ENCODE assay signal across 25 cellular contexts in genomic region chr4:54541426-54542118, GRCh38.
DNase-seq lines count a peak whose midpoint lies in the region; ATAC-seq, FAIRE-seq and TF ChIP-seq lines count a peak whose summit lies in the region.
"Had no signal": no experiment of that assay in that cellular context is flagged by ENCODE, and none has a peak within 500 bp of the region (broad histone marks: within the 10 kb centered on the region; RNA-seq: fewer than 3 reads in every experiment).

No MANE protein-coding gene starts in this region.

- H3K27me3 ChIP-seq in SK-N-SH (ENCODE audit: insufficient read depth) (no peaks in the 10 kb centered on the region), K562 (ENCODE audit: control insufficient read depth in 2 of 2, insufficient read depth in 2 of 2, low read length in 2 of 2) (no peaks in the 10 kb centered on the region)
- H3K27me3 ChIP-seq: esophagus muscularis mucosa, MG63, transverse colon had no signal

- TF ChIP-seq EP300 in SK-N-SH (IDR thresholded peaks at IDR 0.05; ENCODE audit: borderline replicate concordance in 1 of 2, low read depth in 1 of 2, low read length in 1 of 2), result 0 out of 4 replicates have a peak, but pooled peaks of 1 of the 2 experiments have one; percentile 38
- no peak; the same call in 1 of the 2 replicates for TF ChIP-seq EP300 in K562 (IDR thresholded peaks at IDR 0.05; ENCODE audit: low read length)

- H2AFZ ChIP-seq in SK-N-SH (ENCODE audit: low read depth) (no peak overlapping the region; the same call in 1 of the 2 replicates), K562 (ENCODE audit: low read depth, low read length) (peak overlapping the region; percentile 66)

- H3K4me2 ChIP-seq in SK-N-SH (0 out of 2 replicates have a peak overlapping the region, but pooled peaks have one; percentile 17), K562 (ENCODE audit: insufficient read depth, low read length) (peak overlapping the region; percentile 48)

- H4K20me1 ChIP-seq in SK-N-SH (ENCODE audit: insufficient read depth), result no peaks in the 10 kb centered on the region
- H4K20me1 ChIP-seq in K562 (replicated peaks; ENCODE audit: control insufficient read depth, insufficient read depth, low read length), result no peaks in the 10 kb centered on the region

- POLR2A ChIA-PET in SK-N-SH (lab: Yijun Ruan, JAX), result interaction anchor here (1.1 kb wide), 1 partner anchor 16 kb away, joined by 3 read pairs; no protein-coding TSS in a partner anchor
- POLR2A ChIA-PET in K562 (lab: Yijun Ruan, JAX), result interaction anchor here (0.7 to 1.5 kb wide), 2 partner anchors 23 to 633 kb away, joined by 3 to 4 read pairs; no protein-coding TSS in a partner anchor

- no peaks in the 10 kb centered on the region for H3F3A ChIP-seq in SK-N-SH (replicated peaks; ENCODE audit: insufficient read depth)

- TF ChIP-seq CTCF in SK-N-SH (IDR thresholded peaks at IDR 0.05) (no peak), K562 (IDR thresholded peaks at IDR 0.05 in 2 of 3, conservative IDR thresholded peaks at IDR 0.05 in 1 of 3; ENCODE audit: insufficient read depth in 2 of 3, low read depth in 1 of 3, low read length in 3 of 3) (no peak)

- peaks cover 13 to 22% of the 10 kb centered on the region in 2 experiments; a peak in 2 of 4 replicates for H3K4me1 ChIP-seq in SK-N-SH (ENCODE audit: control insufficient read depth in 1 of 2, insufficient read depth in 2 of 2, low read depth in 1 of 2, low read length in 1 of 2)
- H3K4me1 ChIP-seq in K562 (replicated peaks in 1 of 2; ENCODE audit: control insufficient read depth in 2 of 2, insufficient read depth in 2 of 2, low read length in 2 of 2), result peaks cover 19 to 32% of the 10 kb centered on the region in 2 experiments
- H3K4me1 ChIP-seq: psoas muscle had no signal

- WGBS in SK-N-SH (ENCODE audit: low lambda C conversion rate), result 65% methylated on average over 9 of the region's 10 CpGs
- 6% methylated on average over 10 of the region's 10 CpGs for WGBS in K562 (ENCODE audit: insufficient coverage, low coverage, missing lambda C conversion rate)

- FAIRE-seq in K562 (lab: Jason Lieb, UNC), result peak; percentile 79
- FAIRE-seq: small intestine had no signal

- H3K9me2 ChIP-seq in SK-N-SH, result no peaks in the 10 kb centered on the region

- peak overlapping the region in 1 of 2 experiments; percentile 68; a peak in 2 of 4 replicates for H3K27ac ChIP-seq in SK-N-SH (ENCODE audit: low read depth in 2 of 2, low read length in 1 of 2)
- no peak overlapping the region for H3K27ac ChIP-seq in K562 (ENCODE audit: extremely low read depth, low read depth, low read length)
- H3K27ac ChIP-seq: 22Rv1, esophagus muscularis mucosa, HL-60, psoas muscle, transverse colon had no signal

- no peak for TF ChIP-seq RAD21 in SK-N-SH (IDR thresholded peaks at IDR 0.05; ENCODE audit: low read length)
- no peak for TF ChIP-seq RAD21 in K562 (CRISPR knock-in tag; conservative IDR thresholded peaks at IDR 0.05 in 1 of 2, IDR thresholded peaks at IDR 0.05 in 1 of 2)

- H3K9ac ChIP-seq in SK-N-SH (peak overlapping the region; percentile 11; the same call in 1 of the 2 replicates), K562 (ENCODE audit: insufficient read depth in 1 of 2, low read depth in 2 of 2, low read length in 2 of 2) (no peak overlapping the region)

- CTCF ChIA-PET in SK-N-SH (lab: Yijun Ruan, JAX) (interaction anchor here (0.9 kb wide), 1 partner anchor 12 kb away, joined by 3 read pairs; no protein-coding TSS in a partner anchor), K562 (lab: Yijun Ruan, JAX; ENCODE audit: low intra/inter-chr PET ratio) (no interaction called here)

- DNase-seq in SK-N-SH (no peak), K562 (ENCODE audit: extremely low read depth in 1 of 4, low spot score in 3 of 4) (peak; percentile 45 to 76 (median 50)), islet precursor cell (peak; percentile 57), SK-N-DZ (ENCODE audit: low spot score) (no peak)
- DNase-seq in effector CD4-positive, alpha-beta T cell, result no peak
- DNase-seq: activated CD4-positive, alpha-beta T cell treated with anti-CD3 and anti-CD28 coated beads, Interleukin-2, amount 10 ng/mL, durations not matched to agents 7 days and 5 days; C1 segment of cervical spinal cord; MG63; midbrain; NCI-H1436; NCI-H2171; nephron progenitor cell; psoas muscle; small intestine; stimulated activated CD4-positive, alpha-beta T cell treated with anti-CD3 and anti-CD28 coated beads, Interleukin-4, amount 100 ng/mL, for 24 hours; stimulated activated naive CD8-positive, alpha-beta T cell treated with anti-CD3 and anti-CD28 coated beads, Interleukin-15, amount 100 ng/mL, for 72 hours; transverse colon had no signal

- H3K9me1 ChIP-seq in K562 (ENCODE audit: control insufficient read depth, insufficient read depth, low read length), result no peaks in the 10 kb centered on the region

- BruUV-seq in K562 (replicated peaks; lab: Mats Ljungman, UMichigan), result no TSS peak

- ATAC-seq in SK-N-SH treated with all-trans-retinoic acid at 6 μM for 48 hours (no peak), K562 (peak; percentile 72), GM19467 (IDR thresholded peaks at IDR 0.05; ENCODE audit: unreplicated experiment) (no peak), HG03159 (IDR thresholded peaks at IDR 0.05; ENCODE audit: unreplicated experiment) (no peak)
- ATAC-seq: left lobe of liver; psoas muscle; Right ventricle myocardium inferior; stimulated activated naive CD8-positive, alpha-beta T cell treated with anti-CD3 and anti-CD28 coated beads, Interleukin-15, amount 100 ng/mL, for 72 hours had no signal

- no peak overlapping the region for H3K4me3 ChIP-seq in SK-N-SH (ENCODE audit: low read depth in 2 of 2, low read length in 1 of 2)
- no peak overlapping the region for H3K4me3 ChIP-seq in K562
- H3K4me3 ChIP-seq: esophagus muscularis mucosa, MG63, psoas muscle, transverse colon had no signal

- no peaks in the 10 kb centered on the region for H3K36me3 ChIP-seq in SK-N-SH (replicated peaks in 1 of 2; ENCODE audit: control insufficient read depth in 1 of 2, insufficient read depth in 2 of 2, low read length in 1 of 2)
- no peaks in the 10 kb centered on the region for H3K36me3 ChIP-seq in K562 (ENCODE audit: control insufficient read depth, insufficient read depth, low read length)
- H3K36me3 ChIP-seq: esophagus muscularis mucosa, MG63, transverse colon had no signal

- in situ Hi-C loops in K562 (cut with MboI), result no loop called here

- intact Hi-C loops in K562 (cut with micrococcal nuclease), result no loop called here

- no peak for TF ChIP-seq POLR2A in K562 (conservative IDR thresholded peaks at IDR 0.05)

- H3K9me3 ChIP-seq in SK-N-SH, result no peaks in the 10 kb centered on the region
- H3K9me3 ChIP-seq in K562 (replicated peaks; ENCODE audit: control insufficient read depth, insufficient read depth, low read depth, low read length), result no peaks in the 10 kb centered on the region
- H3K9me3 ChIP-seq: esophagus muscularis mucosa, MG63, psoas muscle, transverse colon had no signal

- H3K79me2 ChIP-seq in SK-N-SH (ENCODE audit: insufficient read depth) (no peaks in the 10 kb centered on the region), K562 (ENCODE audit: control insufficient read depth, insufficient read depth, low read length) (no peaks in the 10 kb centered on the region)

TF ChIP-seq in SK-N-SH, 30 proteins besides CTCF, POLR2A, EP300 and RAD21:
- 0 out of 2 replicates have a peak, but pooled peaks have one; percentile 29 for TF ChIP-seq TEAD4 (IDR thresholded peaks at IDR 0.05; ENCODE audit: borderline replicate concordance, insufficient read depth)
- TF ChIP-seq SMC3 (IDR thresholded peaks at IDR 0.05; ENCODE audit: low read depth, low read length), result no peak

TF ChIP-seq in SK-N-SH treated with all-trans-retinoic acid at 6 μM for 48 hours, 23 proteins besides CTCF, POLR2A, EP300 and RAD21:
- TF ChIP-seq TOX (CRISPR knock-in tag; IDR thresholded peaks at IDR 0.05; ENCODE audit: borderline replicate concordance) (no peak), OSR1 (CRISPR knock-in tag; IDR thresholded peaks at IDR 0.05) (no peak), ESRRG (CRISPR knock-in tag; IDR thresholded peaks at IDR 0.05) (no peak), ZNF8 (CRISPR knock-in tag; IDR thresholded peaks at IDR 0.05) (no peak), ZNF70 (CRISPR knock-in tag; IDR thresholded peaks at IDR 0.05) (no peak)
- TF ChIP-seq, protein P1, sequence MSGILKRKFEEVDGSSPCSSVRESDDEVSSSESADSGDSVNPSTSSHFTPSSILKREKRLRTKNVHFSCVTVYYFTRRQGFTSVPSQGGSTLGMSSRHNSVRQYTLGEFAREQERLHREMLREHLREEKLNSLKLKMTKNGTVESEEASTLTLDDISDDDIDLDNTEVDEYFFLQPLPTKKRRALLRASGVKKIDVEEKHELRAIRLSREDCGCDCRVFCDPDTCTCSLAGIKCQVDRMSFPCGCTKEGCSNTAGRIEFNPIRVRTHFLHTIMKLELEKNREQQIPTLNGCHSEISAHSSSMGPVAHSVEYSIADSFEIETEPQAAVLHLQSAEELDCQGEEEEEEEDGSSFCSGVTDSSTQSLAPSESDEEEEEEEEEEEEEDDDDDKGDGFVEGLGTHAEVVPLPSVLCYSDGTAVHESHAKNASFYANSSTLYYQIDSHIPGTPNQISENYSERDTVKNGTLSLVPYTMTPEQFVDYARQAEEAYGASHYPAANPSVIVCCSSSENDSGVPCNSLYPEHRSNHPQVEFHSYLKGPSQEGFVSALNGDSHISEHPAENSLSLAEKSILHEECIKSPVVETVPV (CRISPR knock-in tag; IDR thresholded peaks at IDR 0.05), result no peak

TF ChIP-seq in K562, 482 proteins besides CTCF, POLR2A, EP300 and RAD21 (continues in another document):
- peak; percentile 21; the same call in 1 of the 2 replicates for TF ChIP-seq CBFA2T3 (IDR thresholded peaks at IDR 0.05)
- TF ChIP-seq, protein P2, sequence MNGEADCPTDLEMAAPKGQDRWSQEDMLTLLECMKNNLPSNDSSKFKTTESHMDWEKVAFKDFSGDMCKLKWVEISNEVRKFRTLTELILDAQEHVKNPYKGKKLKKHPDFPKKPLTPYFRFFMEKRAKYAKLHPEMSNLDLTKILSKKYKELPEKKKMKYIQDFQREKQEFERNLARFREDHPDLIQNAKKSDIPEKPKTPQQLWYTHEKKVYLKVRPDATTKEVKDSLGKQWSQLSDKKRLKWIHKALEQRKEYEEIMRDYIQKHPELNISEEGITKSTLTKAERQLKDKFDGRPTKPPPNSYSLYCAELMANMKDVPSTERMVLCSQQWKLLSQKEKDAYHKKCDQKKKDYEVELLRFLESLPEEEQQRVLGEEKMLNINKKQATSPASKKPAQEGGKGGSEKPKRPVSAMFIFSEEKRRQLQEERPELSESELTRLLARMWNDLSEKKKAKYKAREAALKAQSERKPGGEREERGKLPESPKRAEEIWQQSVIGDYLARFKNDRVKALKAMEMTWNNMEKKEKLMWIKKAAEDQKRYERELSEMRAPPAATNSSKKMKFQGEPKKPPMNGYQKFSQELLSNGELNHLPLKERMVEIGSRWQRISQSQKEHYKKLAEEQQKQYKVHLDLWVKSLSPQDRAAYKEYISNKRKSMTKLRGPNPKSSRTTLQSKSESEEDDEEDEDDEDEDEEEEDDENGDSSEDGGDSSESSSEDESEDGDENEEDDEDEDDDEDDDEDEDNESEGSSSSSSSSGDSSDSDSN (IDR thresholded peaks at IDR 0.05; ENCODE audit: borderline replicate concordance in 1 of 2, low read depth in 2 of 2, low read length in 2 of 2), result 0 out of 4 replicates have a peak, but pooled peaks of 1 of the 2 experiments have one; percentile 43

Comparison
In these comparisons a context has a peak if more than half of its experiments do, and no peak if none do; other contexts are left out.
1. DNase-seq: peak in K562 (4 of 4) and islet precursor cell (single experiment); none in SK-N-SH (single experiment), effector CD4-positive, alpha-beta T cell (single experiment) and SK-N-DZ (single experiment).
2. Of the 27 proteins assayed by ChIP-seq in both K562 and SK-N-SH: peak only in K562: none; only in SK-N-SH: TEAD4; in both: none; in neither: 25; mixed calls (peak in some experiments, not most) for 1.